Comparison of ENCODE assay signal across 1 cellular context in the genomic region with DNA sequence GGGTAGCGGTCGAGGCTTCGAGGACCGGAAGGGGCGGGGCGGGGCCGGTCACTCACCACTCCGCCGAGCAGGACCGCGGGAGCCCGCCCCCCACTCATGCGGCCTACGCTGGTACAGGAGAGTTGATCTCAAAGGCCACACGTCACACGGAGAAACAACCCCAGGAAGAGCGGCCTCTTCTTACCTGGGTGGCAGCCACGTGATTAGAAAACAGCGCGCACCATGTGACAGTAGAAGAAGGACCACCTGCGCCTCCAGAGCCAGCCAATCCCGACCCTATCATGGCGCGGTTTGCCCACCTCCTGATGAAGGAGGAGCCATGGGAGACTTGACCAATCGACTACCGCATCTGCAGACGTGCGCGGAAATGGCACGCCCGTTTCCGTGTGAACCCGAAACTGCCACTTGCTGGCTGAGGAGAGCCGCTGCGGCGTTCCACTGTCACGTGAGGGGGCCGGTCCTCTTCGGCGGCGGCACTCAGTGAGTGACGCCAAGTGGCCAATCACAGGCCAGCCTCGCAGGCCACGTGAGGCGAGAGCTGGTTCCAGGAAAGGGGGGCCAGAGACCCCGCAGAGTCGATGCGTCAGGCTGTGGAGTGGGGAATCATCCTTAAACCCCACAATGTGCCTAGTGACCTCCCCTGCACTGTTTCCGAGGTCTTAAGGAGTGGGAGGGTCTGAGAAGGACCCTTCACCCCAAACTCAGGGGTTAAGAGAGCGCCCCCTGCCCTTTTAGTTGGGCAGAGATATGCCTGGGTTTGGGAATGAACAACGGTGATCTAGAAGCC.
TF ChIP-seq lines count a peak whose summit lies in the region.

A gene with protein sequence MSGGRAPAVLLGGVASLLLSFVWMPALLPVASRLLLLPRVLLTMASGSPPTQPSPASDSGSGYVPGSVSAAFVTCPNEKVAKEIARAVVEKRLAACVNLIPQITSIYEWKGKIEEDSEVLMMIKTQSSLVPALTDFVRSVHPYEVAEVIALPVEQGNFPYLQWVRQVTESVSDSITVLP (minus strand): TSS at position 205 of the 787 bp plus-strand sequence. CDS start 107 bp downstream, at position 98.

TF ChIP-seq in A549, 52 proteins besides CTCF, POLR2A, EP300 and RAD21 (continued from another document):
- TF ChIP-seq, protein P1, sequence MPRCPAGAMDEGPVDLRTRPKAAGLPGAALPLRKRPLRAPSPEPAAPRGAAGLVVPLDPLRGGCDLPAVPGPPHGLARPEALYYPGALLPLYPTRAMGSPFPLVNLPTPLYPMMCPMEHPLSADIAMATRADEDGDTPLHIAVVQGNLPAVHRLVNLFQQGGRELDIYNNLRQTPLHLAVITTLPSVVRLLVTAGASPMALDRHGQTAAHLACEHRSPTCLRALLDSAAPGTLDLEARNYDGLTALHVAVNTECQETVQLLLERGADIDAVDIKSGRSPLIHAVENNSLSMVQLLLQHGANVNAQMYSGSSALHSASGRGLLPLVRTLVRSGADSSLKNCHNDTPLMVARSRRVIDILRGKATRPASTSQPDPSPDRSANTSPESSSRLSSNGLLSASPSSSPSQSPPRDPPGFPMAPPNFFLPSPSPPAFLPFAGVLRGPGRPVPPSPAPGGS (IDR thresholded peaks at IDR 0.05) = no peak
- TF ChIP-seq GATA3 (IDR thresholded peaks at IDR 0.05; ENCODE audit: borderline replicate concordance) (no peak), POLR2AphosphoS2 (conservative IDR thresholded peaks at IDR 0.05; ENCODE audit: low read length) (no peak), NPAS2 (CRISPR knock-in tag; IDR thresholded peaks at IDR 0.05; ENCODE audit: borderline replicate concordance) (no peak), CHD4 (IDR thresholded peaks at IDR 0.05; ENCODE audit: borderline replicate concordance) (no peak)
- TF ChIP-seq, protein P2, sequence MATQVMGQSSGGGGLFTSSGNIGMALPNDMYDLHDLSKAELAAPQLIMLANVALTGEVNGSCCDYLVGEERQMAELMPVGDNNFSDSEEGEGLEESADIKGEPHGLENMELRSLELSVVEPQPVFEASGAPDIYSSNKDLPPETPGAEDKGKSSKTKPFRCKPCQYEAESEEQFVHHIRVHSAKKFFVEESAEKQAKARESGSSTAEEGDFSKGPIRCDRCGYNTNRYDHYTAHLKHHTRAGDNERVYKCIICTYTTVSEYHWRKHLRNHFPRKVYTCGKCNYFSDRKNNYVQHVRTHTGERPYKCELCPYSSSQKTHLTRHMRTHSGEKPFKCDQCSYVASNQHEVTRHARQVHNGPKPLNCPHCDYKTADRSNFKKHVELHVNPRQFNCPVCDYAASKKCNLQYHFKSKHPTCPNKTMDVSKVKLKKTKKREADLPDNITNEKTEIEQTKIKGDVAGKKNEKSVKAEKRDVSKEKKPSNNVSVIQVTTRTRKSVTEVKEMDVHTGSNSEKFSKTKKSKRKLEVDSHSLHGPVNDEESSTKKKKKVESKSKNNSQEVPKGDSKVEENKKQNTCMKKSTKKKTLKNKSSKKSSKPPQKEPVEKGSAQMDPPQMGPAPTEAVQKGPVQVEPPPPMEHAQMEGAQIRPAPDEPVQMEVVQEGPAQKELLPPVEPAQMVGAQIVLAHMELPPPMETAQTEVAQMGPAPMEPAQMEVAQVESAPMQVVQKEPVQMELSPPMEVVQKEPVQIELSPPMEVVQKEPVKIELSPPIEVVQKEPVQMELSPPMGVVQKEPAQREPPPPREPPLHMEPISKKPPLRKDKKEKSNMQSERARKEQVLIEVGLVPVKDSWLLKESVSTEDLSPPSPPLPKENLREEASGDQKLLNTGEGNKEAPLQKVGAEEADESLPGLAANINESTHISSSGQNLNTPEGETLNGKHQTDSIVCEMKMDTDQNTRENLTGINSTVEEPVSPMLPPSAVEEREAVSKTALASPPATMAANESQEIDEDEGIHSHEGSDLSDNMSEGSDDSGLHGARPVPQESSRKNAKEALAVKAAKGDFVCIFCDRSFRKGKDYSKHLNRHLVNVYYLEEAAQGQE (IDR thresholded peaks at IDR 0.05) = 0 out of 2 replicates have a peak, but pooled peaks have one; percentile 13
- TF ChIP-seq, protein P3, sequence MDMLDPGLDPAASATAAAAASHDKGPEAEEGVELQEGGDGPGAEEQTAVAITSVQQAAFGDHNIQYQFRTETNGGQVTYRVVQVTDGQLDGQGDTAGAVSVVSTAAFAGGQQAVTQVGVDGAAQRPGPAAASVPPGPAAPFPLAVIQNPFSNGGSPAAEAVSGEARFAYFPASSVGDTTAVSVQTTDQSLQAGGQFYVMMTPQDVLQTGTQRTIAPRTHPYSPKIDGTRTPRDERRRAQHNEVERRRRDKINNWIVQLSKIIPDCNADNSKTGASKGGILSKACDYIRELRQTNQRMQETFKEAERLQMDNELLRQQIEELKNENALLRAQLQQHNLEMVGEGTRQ (IDR thresholded peaks at IDR 0.05) = peak; percentile 99
